Comparison of ENCODE assay signal across 1 cellular context in genomic region chr2:108620656-108621055, GRCh38.
TF ChIP-seq lines count a peak whose summit lies in the region.

No MANE protein-coding gene starts in this region.

TF ChIP-seq in SK-N-SH, 30 proteins besides CTCF, POLR2A, EP300 and RAD21 (continued from another document):
- TF ChIP-seq IRF3 (IDR thresholded peaks at IDR 0.05; ENCODE audit: low read depth, low read length) (no peak), USF1 (IDR thresholded peaks at IDR 0.05; ENCODE audit: borderline replicate concordance, low read depth) (no peak), ZBTB33 (IDR thresholded peaks at IDR 0.05; ENCODE audit: borderline replicate concordance, low read depth) (no peak), EZH2phosphoT487 (IDR thresholded peaks at IDR 0.05; ENCODE audit: borderline replicate concordance, low read depth) (no peak), ELF1 (IDR thresholded peaks at IDR 0.05) (no peak), FOXJ3 (CRISPR knock-in tag; IDR thresholded peaks at IDR 0.05) (no peak), GATA2 (CRISPR knock-in tag; IDR thresholded peaks at IDR 0.05) (no peak), TEAD4 (IDR thresholded peaks at IDR 0.05; ENCODE audit: borderline replicate concordance, insufficient read depth) (no peak), GABPA (IDR thresholded peaks at IDR 0.05; ENCODE audit: low read depth) (no peak), CHD2 (IDR thresholded peaks at IDR 0.05; ENCODE audit: low read length, partially characterized antibody) (no peak), REST (IDR thresholded peaks at IDR 0.05; ENCODE audit: low read depth, low read length) (no peak)
TF ChIP-seq in SK-N-SH: peak in this region for 0.
